Comparison of ENCODE assay signal across 13 cellular contexts in genomic region chr6:14787677-14788076, GRCh38.
A peak's percentile ranks its signal among the peaks of the same experiment; 100 is the strongest.
DNase-seq lines count a peak whose midpoint lies in the region; TF ChIP-seq lines count a peak whose summit lies in the region.
"Had no signal": no experiment of that assay in that cellular context is flagged by ENCODE, and none has a peak within 500 bp of the region (broad histone marks: within the 10 kb centered on the region; RNA-seq: fewer than 3 reads in every experiment).

No MANE protein-coding gene starts in this region.

- WGBS in H9 (ENCODE audit: extremely low coverage, insufficient read length, low lambda C conversion rate) = no CpG with 5 or more reads among the region's 2 CpGs

- H3K79me2 ChIP-seq in H9 (ENCODE audit: insufficient read depth, low read length) (no peaks in the 10 kb centered on the region), Loucy (ENCODE audit: insufficient read depth, low read length) (no peaks in the 10 kb centered on the region), osteoblast (ENCODE audit: insufficient read depth, low read length) (no peaks in the 10 kb centered on the region)

- no peak overlapping the region for H3T11ph ChIP-seq in H9 (ENCODE audit: low read length)

- H3K4me1 Mint-ChIP-seq in H9 (peaks cover 75 to 78% of the 10 kb centered on the region in 2 experiments), osteocyte (ENCODE audit: unreplicated experiment) (no peaks in the 10 kb centered on the region)

- H3K23me2 ChIP-seq in H9 (ENCODE audit: insufficient read length, low read depth, low read length, poor library complexity, severe bottlenecking) = no peaks in the 10 kb centered on the region

- H3F3A ChIP-seq in Loucy (ENCODE audit: low read depth) = no peaks in the 10 kb centered on the region

- H3K4me3 ChIP-seq in Loucy (ENCODE audit: low read length, poor library complexity, severe bottlenecking) (no peak overlapping the region), brain microvascular endothelial cell (ENCODE audit: low read depth, low read length) (no peak overlapping the region), osteoblast (ENCODE audit: insufficient read depth, low read length) (no peak overlapping the region)
- H3K4me3 ChIP-seq: BLaER1 had no signal

- H4K20me1 ChIP-seq in H9 (ENCODE audit: control insufficient read depth, insufficient read depth, insufficient read length) (no peaks in the 10 kb centered on the region), Loucy (ENCODE audit: insufficient read depth, low read length, poor library complexity, severe bottlenecking) (no peaks in the 10 kb centered on the region), osteoblast (ENCODE audit: insufficient read depth, low read length) (no peaks in the 10 kb centered on the region)
- H4K20me1 ChIP-seq: BLaER1 had no signal

- no peak overlapping the region for H2BK5ac ChIP-seq in H9 (ENCODE audit: insufficient read length, low read length)

- H3K9me3 Mint-ChIP-seq in H9 = peaks cover 2 to 6% of the 10 kb centered on the region in 2 experiments; a peak in 3 of 5 replicates
- H3K9me3 Mint-ChIP-seq in osteocyte (ENCODE audit: unreplicated experiment) = no peaks in the 10 kb centered on the region

- H3K9me2 ChIP-seq in Loucy (replicated peaks; ENCODE audit: low read depth, low read length) = no peaks in the 10 kb centered on the region

- H3K36me3 ChIP-seq in Loucy (ENCODE audit: insufficient read depth, low read length) (no peaks in the 10 kb centered on the region), brain microvascular endothelial cell (replicated peaks) (no peaks in the 10 kb centered on the region), osteoblast (ENCODE audit: insufficient read depth, low read length) (no peaks in the 10 kb centered on the region)
- H3K36me3 ChIP-seq: BLaER1 had no signal

- H3K9me3 ChIP-seq in H9 (ENCODE audit: control insufficient read depth, low read depth, low read length) (no peaks in the 10 kb centered on the region), Loucy (ENCODE audit: insufficient read depth, low read depth, low read length) (no peaks in the 10 kb centered on the region), osteoblast (ENCODE audit: low read depth, low read length) (no peaks in the 10 kb centered on the region)

- peaks cover 4 to 6% (median 5%) of the 10 kb centered on the region in 3 experiments; a peak in 6 of 7 replicates for H3K36me3 Mint-ChIP-seq in H9 (ENCODE audit: insufficient read depth in 1 of 3, low read depth in 3 of 3)
- no peaks in the 10 kb centered on the region for H3K36me3 Mint-ChIP-seq in osteocyte (ENCODE audit: unreplicated experiment)

- no peak overlapping the region for H4K91ac ChIP-seq in H9 (ENCODE audit: insufficient read length, low read depth, low read length)

- no peak overlapping the region for H2BK12ac ChIP-seq in H9 (ENCODE audit: insufficient read length, low read depth, low read length)

- no peaks in the 10 kb centered on the region for H3K27me3 ChIP-seq in H9 (ENCODE audit: insufficient read depth, low read length)
- H3K27me3 ChIP-seq in Loucy (ENCODE audit: insufficient read depth, low read length, poor library complexity, severe bottlenecking) = no peaks in the 10 kb centered on the region
- no peaks in the 10 kb centered on the region for H3K27me3 ChIP-seq in brain microvascular endothelial cell (replicated peaks)
- H3K27me3 ChIP-seq in osteoblast (ENCODE audit: insufficient read depth, low read length) = no peaks in the 10 kb centered on the region
- H3K27me3 ChIP-seq: BLaER1 had no signal

- H3K14ac ChIP-seq in H9 (ENCODE audit: insufficient read depth, low read length) = no peak overlapping the region; the same call in 1 of the 2 replicates

- H2AFZ ChIP-seq in H9 (ENCODE audit: low read length) = no peak overlapping the region
- no peak overlapping the region for H2AFZ ChIP-seq in Loucy (ENCODE audit: low read length)
- no peak overlapping the region for H2AFZ ChIP-seq in osteoblast (ENCODE audit: low read length)

- in situ Hi-C loops in brain microvascular endothelial cell (cut with HindIII; ENCODE audit: low pct_ligation_motif_present, low sequenced_read_pairs) = no loop called here

- no peak overlapping the region for H3K4me3 Mint-ChIP-seq in H9
- no peak overlapping the region for H3K4me3 Mint-ChIP-seq in osteocyte (ENCODE audit: unreplicated experiment)

- H3K9ac ChIP-seq in H9 (ENCODE audit: extremely low read depth, insufficient read length, low read length) (no peak overlapping the region), Loucy (ENCODE audit: low read depth, low read length, poor library complexity, severe bottlenecking) (no peak overlapping the region)
- H3K9ac ChIP-seq: BLaER1 had no signal

- no peaks in the 10 kb centered on the region for H3K79me1 ChIP-seq in H9 (ENCODE audit: insufficient read depth, low read depth, low read length, poor library complexity, severe bottlenecking)

- no peak overlapping the region for H2BK120ac ChIP-seq in H9 (ENCODE audit: low read depth, low read length, poor library complexity, severe bottlenecking)

- H3K23ac ChIP-seq in H9 (ENCODE audit: insufficient read length, low read depth, low read length) = no peak overlapping the region

- no peak overlapping the region for H2BK20ac ChIP-seq in H9 (ENCODE audit: low read depth, low read length, poor library complexity, severe bottlenecking)

- H3K4me1 ChIP-seq in H9 (ENCODE audit: insufficient read depth, low read length) (peaks cover 17% of the 10 kb centered on the region; the same call in 1 of the 2 replicates), Loucy (ENCODE audit: insufficient read depth, low read length, poor library complexity, severe bottlenecking) (peaks cover 62% of the 10 kb centered on the region), osteoblast (ENCODE audit: insufficient read depth, low read length) (no peaks in the 10 kb centered on the region)

- H3K4ac ChIP-seq in H9 (ENCODE audit: low read depth, low read length) = no peak overlapping the region

- H2AK5ac ChIP-seq in H9 (ENCODE audit: insufficient read length, low read length) = no peak overlapping the region

- H3K27ac Mint-ChIP-seq in H9 (peak overlapping the region in 1 of 3 experiments; percentile 26; a peak in 2 of 7 replicates), osteocyte (ENCODE audit: unreplicated experiment) (no peak overlapping the region)

- DNase-seq in H9 (no peak), brain microvascular endothelial cell (no peak), osteocyte (ENCODE audit: extremely low spot score, unreplicated experiment) (no peak), osteoblast (ENCODE audit: insufficient read length, low spot score, missing footprints) (no peak), GF-D8 (lab: John Stamatoyannopoulos, UW) (no peak)
- no peak for DNase-seq in stimulated activated CD8-positive, alpha-beta memory T cell treated with anti-CD3 and anti-CD28 coated beads, Interleukin-4, amount 100 ng/mL, for 48 hours
- DNase-seq: HCEC 1CT, NCI-H1092 treated with DMSO at 0.1 percent for 48 hours, NCI-H187, NCI-H2171, SHP77 had no signal

- no peak overlapping the region for H4K5ac ChIP-seq in H9 (ENCODE audit: insufficient read length, low read depth, low read length)

- H3K18ac ChIP-seq in H9 (ENCODE audit: insufficient read length, low read depth, low read length) = no peak overlapping the region

- H3K27ac ChIP-seq in H9 (ENCODE audit: insufficient read length, low read depth, low read length) = no peak overlapping the region
- H3K27ac ChIP-seq in brain microvascular endothelial cell = no peak overlapping the region
- no peak overlapping the region for H3K27ac ChIP-seq in osteoblast (ENCODE audit: low read depth, low read length)
- H3K27ac ChIP-seq: BLaER1 had no signal

- no peak overlapping the region for H4K8ac ChIP-seq in H9 (replicated peaks; ENCODE audit: insufficient read length, low read depth, low read length)

- H3K56ac ChIP-seq in H9 (ENCODE audit: insufficient read length, low read depth, low read length) = no peak overlapping the region

- H2BK15ac ChIP-seq in H9 (ENCODE audit: low read depth, low read length) = no peak overlapping the region

- H3K4me2 ChIP-seq in H9 (ENCODE audit: insufficient read depth, insufficient read length, low read length) = no peak overlapping the region
- H3K4me2 ChIP-seq in Loucy (ENCODE audit: low read depth, low read length, poor library complexity, severe bottlenecking) = peak overlapping the region; percentile 34
- H3K4me2 ChIP-seq in osteoblast (ENCODE audit: insufficient read depth, low read length) = no peak overlapping the region
- H3K4me2 ChIP-seq: BLaER1 had no signal

- peak; percentile 34; the same call in 2 of the 3 replicates for TF ChIP-seq CTCF in H9 (conservative IDR thresholded peaks at IDR 0.05)
- peak; percentile 32; the same call in 1 of the 2 replicates for TF ChIP-seq CTCF in Loucy (conservative IDR thresholded peaks at IDR 0.05; ENCODE audit: low read length)
- peak; percentile 16 for TF ChIP-seq CTCF in brain microvascular endothelial cell (IDR thresholded peaks at IDR 0.05; ENCODE audit: low read depth, low read length, missing control alignments)
- TF ChIP-seq CTCF in osteocyte (IDR thresholded peaks at IDR 0.05) = peak; percentile 6
- TF ChIP-seq CTCF in osteoblast (IDR thresholded peaks at IDR 0.05; ENCODE audit: extremely low read depth, low read depth, low read length) = no peak

- H3K27me3 Mint-ChIP-seq in H9 (ENCODE audit: low read depth) (no peaks in the 10 kb centered on the region), osteocyte (ENCODE audit: unreplicated experiment) (no peaks in the 10 kb centered on the region)
